In genomic region chr6:85450578-85450884, GRCh38 we compare ENCODE assay signal across 8 cellular contexts. TPM values are rescaled to one million over a fixed set of nuclear protein-coding genes. Genes with fewer than 3 reads are reported as not detected.
A peak's percentile ranks its signal among the peaks of the same experiment; 100 is the strongest.
DNase-seq lines count a peak whose midpoint lies in the region; ATAC-seq and TF ChIP-seq lines count a peak whose summit lies in the region.

No MANE protein-coding gene starts in this region.

- H3K36me3 Mint-ChIP-seq in naive thymus-derived CD4-positive, alpha-beta T cell = peaks cover 0 to 25% (median 0%) of the 10 kb centered on the region in 5 donors

- intact Hi-C loops in colonic mucosa (cut with DNase I) = no loop called here
- intact Hi-C loops in naive thymus-derived CD4-positive, alpha-beta T cell (cut with micrococcal nuclease) = loop anchor here (1.0 to 5.0 kb wide), 4 partner anchors 11 to 192 kb away; partner anchors contain the start of gene SYNCRIP (in 1 of the 2)

- POLR2A ChIA-PET in naive thymus-derived CD4-positive, alpha-beta T cell (lab: Charles Lee) = interaction anchor here (1.7 kb wide), 1 partner anchor 12 kb away, joined by 8 read pairs; no protein-coding TSS in a partner anchor

- H3K27me3 Mint-ChIP-seq in naive thymus-derived CD4-positive, alpha-beta T cell = peaks cover 30 to 74% (median 58%) of the 10 kb centered on the region in 5 donors

- H3K4me1 ChIP-seq in colonic mucosa = peaks cover 7% of the 10 kb centered on the region
- peaks cover 0 to 9% of the 10 kb centered on the region in 2 donors for H3K4me1 ChIP-seq in naive thymus-derived CD4-positive, alpha-beta T cell (ENCODE audit: control insufficient read depth in 2 of 2, insufficient read depth in 2 of 2, low read length in 2 of 2)

- peak overlapping the region; percentile 65 to 80 for H3K9ac ChIP-seq in colonic mucosa (ENCODE audit: low read depth in 2 of 2, low read length in 2 of 2)

- peak overlapping the region; percentile 55 for H3K4me3 ChIP-seq in colonic mucosa
- H3K4me3 ChIP-seq in naive thymus-derived CD4-positive, alpha-beta T cell (ENCODE audit: low read length) = peak overlapping the region; percentile 50

- peak; percentile 7 for ATAC-seq in HG03442 (IDR thresholded peaks at IDR 0.05; ENCODE audit: unreplicated experiment)
- peak; percentile 23 for ATAC-seq in naive thymus-derived CD4-positive, alpha-beta T cell

- peak overlapping the region in 7 of 9 donors; percentile 10 to 95 (median 56) for H3K27ac Mint-ChIP-seq in naive thymus-derived CD4-positive, alpha-beta T cell

- H3K9me3 Mint-ChIP-seq in naive thymus-derived CD4-positive, alpha-beta T cell = no peaks in the 10 kb centered on the region

- H3K27ac ChIP-seq in colonic mucosa = peak overlapping the region; percentile 68
- H3K27ac ChIP-seq in naive thymus-derived CD4-positive, alpha-beta T cell (ENCODE audit: low read depth, low read length) = no peak overlapping the region

- CTCF ChIA-PET in naive thymus-derived CD4-positive, alpha-beta T cell (lab: Charles Lee) = no interaction called here

- peaks cover 8% of the 10 kb centered on the region for H3K27me3 ChIP-seq in colonic mucosa
- H3K27me3 ChIP-seq in naive thymus-derived CD4-positive, alpha-beta T cell (ENCODE audit: control insufficient read depth in 2 of 2, insufficient read depth in 2 of 2, low read length in 2 of 2) = peaks cover 0 to 15% of the 10 kb centered on the region in 2 donors

- peak overlapping the region; percentile 82 to 98 (median 89) for H3K4me3 Mint-ChIP-seq in naive thymus-derived CD4-positive, alpha-beta T cell

- no peak for TF ChIP-seq CTCF in colonic mucosa (IDR thresholded peaks at IDR 0.05)

- peak; percentile 28 for DNase-seq in DMS53 treated with DMSO at 0.1 percent for 48 hours (lab: John Stamatoyannopoulos, UW; ENCODE audit: unreplicated experiment)
- DNase-seq in DMS53 (lab: John Stamatoyannopoulos, UW) = no peak
- no peak for DNase-seq in colonic mucosa
- peak in 2 of 9 donors; percentile 6 to 8 for DNase-seq in naive thymus-derived CD4-positive, alpha-beta T cell
- DNase-seq in NCI-H1436 (lab: John Stamatoyannopoulos, UW) = no peak
- DNase-seq in NCI-H2171 (lab: John Stamatoyannopoulos, UW) = no peak
- no peak for DNase-seq in DMS 273 treated with DMSO at 0.1 percent for 48 hours (lab: John Stamatoyannopoulos, UW)

- peaks cover 20 to 70% (median 46%) of the 10 kb centered on the region in 7 donors for H3K4me1 Mint-ChIP-seq in naive thymus-derived CD4-positive, alpha-beta T cell

- no peaks in the 10 kb centered on the region for H3K9me3 ChIP-seq in colonic mucosa
- no peaks in the 10 kb centered on the region for H3K9me3 ChIP-seq in naive thymus-derived CD4-positive, alpha-beta T cell (ENCODE audit: control insufficient read depth in 2 of 3, low read length in 3 of 3)

- H3K36me3 ChIP-seq in colonic mucosa = no peaks in the 10 kb centered on the region
- H3K36me3 ChIP-seq in naive thymus-derived CD4-positive, alpha-beta T cell (ENCODE audit: control insufficient read depth in 2 of 3, insufficient read depth in 3 of 3, low read length in 3 of 3) = no peaks in the 10 kb centered on the region

RNA-seq across cellular contexts. Expression of gene NT5E, which starts 0.6 kb away (rescaled TPM):
- 10 to 100 TPM; 18.6 to 28.0 TPM for total RNA-seq in colonic mucosa
- total RNA-seq in naive thymus-derived CD4-positive, alpha-beta T cell = 10 to 100 TPM in 1 of 5 experiments, 1 to 10 TPM in 4; 1.5 to 29.3 (median 2.8) TPM
- 10 to 100 TPM in 1 of 2 donors, 1 to 10 TPM in 1; 5.3 to 15.7 TPM for polyA plus RNA-seq in naive thymus-derived CD4-positive, alpha-beta T cell
